Comparison of ENCODE assay signal across 1 cellular context in genomic region chr6:121857551-121857950, GRCh38.
TF ChIP-seq lines count a peak whose summit lies in the region.

No MANE protein-coding gene starts in this region.

TF ChIP-seq in HCT116, 20 proteins besides CTCF, POLR2A, EP300 and RAD21 (continued from another document):
- no peak for TF ChIP-seq REST (IDR thresholded peaks at IDR 0.05; ENCODE audit: low read depth)
- no peak for TF ChIP-seq FOSL1 (IDR thresholded peaks at IDR 0.05; ENCODE audit: low read depth)
- no peak for TF ChIP-seq EGR1 (IDR thresholded peaks at IDR 0.05; ENCODE audit: low read depth)
- TF ChIP-seq YY1 (IDR thresholded peaks at IDR 0.05; ENCODE audit: extremely low read depth, insufficient replicate concordance, low read depth, low read length): no peak
- TF ChIP-seq TCF7L2 (IDR thresholded peaks at IDR 0.05; ENCODE audit: borderline replicate concordance, extremely low read depth, insufficient read depth, insufficient read length): no peak
- TF ChIP-seq ATF3 (IDR thresholded peaks at IDR 0.05): no peak
- TF ChIP-seq SIN3A (IDR thresholded peaks at IDR 0.05; ENCODE audit: low read depth): no peak
- no peak for TF ChIP-seq MAX (IDR thresholded peaks at IDR 0.05)
- no peak for TF ChIP-seq SRF (IDR thresholded peaks at IDR 0.05; ENCODE audit: low read depth)
- no peak for TF ChIP-seq ZFX (IDR thresholded peaks at IDR 0.05)
- TF ChIP-seq ELF1 (IDR thresholded peaks at IDR 0.05; ENCODE audit: borderline replicate concordance, low read depth): no peak
- TF ChIP-seq CEBPB (IDR thresholded peaks at IDR 0.05; ENCODE audit: low read depth): no peak
- TF ChIP-seq POLR2AphosphoS5 (IDR thresholded peaks at IDR 0.05; ENCODE audit: low read depth, low read length): no peak
- no peak for TF ChIP-seq EZH2phosphoT487 (IDR thresholded peaks at IDR 0.05; ENCODE audit: borderline replicate concordance)
- no peak for TF ChIP-seq EZH2 (IDR thresholded peaks at IDR 0.05)
- TF ChIP-seq SP1 (IDR thresholded peaks at IDR 0.05; ENCODE audit: low read depth): no peak
- TF ChIP-seq ZBTB33 (IDR thresholded peaks at IDR 0.05; ENCODE audit: extremely low read depth, insufficient replicate concordance, low read length): no peak
TF ChIP-seq in HCT116: peak in this region for 0.
